In the genomic region with DNA sequence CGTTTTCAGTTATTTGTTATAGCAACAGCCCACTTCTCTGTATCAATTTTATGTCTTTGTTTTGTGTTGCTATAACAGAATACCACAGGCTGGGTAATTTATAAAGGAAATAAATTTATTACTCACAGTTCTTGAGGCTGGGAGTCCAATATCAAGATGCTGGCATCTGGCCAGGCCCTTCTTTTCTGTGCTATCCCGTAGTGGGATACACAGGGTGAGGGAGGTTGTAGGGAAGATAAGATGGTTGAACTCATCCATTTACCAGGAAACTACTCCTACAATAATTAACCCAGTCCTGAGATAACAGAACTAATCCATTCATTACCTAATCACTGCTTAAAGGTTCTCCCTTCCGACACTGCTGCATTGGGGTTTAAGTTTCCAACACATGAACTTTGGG, we compare ENCODE assay signal across 26 cellular contexts.
A peak's percentile ranks its signal among the peaks of the same experiment; 100 is the strongest.
DNase-seq lines count a peak whose midpoint lies in the region; ATAC-seq and FAIRE-seq lines count a peak whose summit lies in the region.
"Had no signal": no experiment of that assay in that cellular context is flagged by ENCODE, and none has a peak within 500 bp of the region (broad histone marks: within the 10 kb centered on the region; RNA-seq: fewer than 3 reads in every experiment).

No MANE protein-coding gene starts in this region.

- no peak for ATAC-seq in left cardiac atrium
- ATAC-seq: HCT116, Panc1 had no signal

- FAIRE-seq in small intestine (lab: Jason Lieb, UNC), result peak; percentile 5
- FAIRE-seq: GM12891, H1 had no signal

- intact Hi-C loops in left cardiac atrium (cut with DNase I), result no loop called here

- H3K27ac ChIP-seq in small intestine (ENCODE audit: low read depth in 1 of 2, low read length in 1 of 2), result no peak overlapping the region
- H3K27ac ChIP-seq: HL-60 had no signal

- no peaks in the 10 kb centered on the region for H3K36me3 ChIP-seq in small intestine (ENCODE audit: control insufficient read depth in 2 of 2, insufficient read depth in 2 of 2, low read length in 2 of 2)
- H3K36me3 ChIP-seq: MG63 had no signal

- H3K4me1 ChIP-seq in small intestine (ENCODE audit: control insufficient read depth in 2 of 2, insufficient read depth in 1 of 2, low read depth in 1 of 2, low read length in 1 of 2), result peaks cover 0 to 4% of the 10 kb centered on the region in 2 donors

- 7 to 44% (median 30%) methylated on average over 3 of the region's 3 CpGs for WGBS in small intestine, 3 donors

- H3K9me3 ChIP-seq in small intestine (ENCODE audit: control insufficient read depth, low read depth), result no peaks in the 10 kb centered on the region
- H3K9me3 ChIP-seq: MG63, SK-N-SH had no signal

- no peak overlapping the region for H3K4me3 ChIP-seq in small intestine (ENCODE audit: low read depth in 1 of 2, low read length in 2 of 2)
- H3K4me3 ChIP-seq: MG63 had no signal

- DNase-seq in HuH-7 (ENCODE audit: low spot score) (peak; percentile 45), amniotic epithelial cell (ENCODE audit: low read depth) (peak; percentile 86), kidney glomerular epithelial cell (lab: John Stamatoyannopoulos, UW) (peak; percentile 10), small intestine (peak; percentile 96), left cardiac atrium (no peak), NCI-H526 (lab: John Stamatoyannopoulos, UW) (no peak), HK-2 (ENCODE audit: unreplicated experiment) (no peak)
- DNase-seq: C1 segment of cervical spinal cord; CD4-positive, alpha-beta memory T cell; COR-L47; DMS79 treated with DMSO at 0.1 percent for 48 hours; GF-D8; MG63; NCI-H1105 treated with DMSO at 0.1 percent for 48 hours; NCI-H146; NCI-H1930; NCI-H2107; NCI-H2227 treated with DMSO at 0.1 percent for 48 hours; NCI-H69; SK-N-SH; SW 1271 had no signal

- no peaks in the 10 kb centered on the region for H3K27me3 ChIP-seq in small intestine (ENCODE audit: control insufficient read depth in 2 of 2, insufficient read depth in 2 of 2, low read length in 2 of 2)
- H3K27me3 ChIP-seq: MG63 had no signal

Comparison
In these comparisons a context has a peak if more than half of its experiments do, and no peak if none do; other contexts are left out.
1. DNase-seq: peak in HuH-7 (single experiment), amniotic epithelial cell (single experiment), kidney glomerular epithelial cell (single experiment) and small intestine (single experiment); none in left cardiac atrium (single experiment), NCI-H526 (0 of 2) and HK-2 (single experiment).